3 cellular contexts compared by ENCODE assay signal in genomic region chr3:57949779-57950618, GRCh38.
TF ChIP-seq lines count a peak whose summit lies in the region.

No MANE protein-coding gene starts in this region.

TF ChIP-seq in A549, 52 proteins besides CTCF, POLR2A, EP300 and RAD21 (continues in another document):
- TF ChIP-seq USF2 (IDR thresholded peaks at IDR 0.05) (peak; percentile 49), KDM5A (IDR thresholded peaks at IDR 0.05) (no peak), MAX (IDR thresholded peaks at IDR 0.05) (peak; percentile 92), ZC3H11A (IDR thresholded peaks at IDR 0.05) (no peak), ELK1 (IDR thresholded peaks at IDR 0.05; ENCODE audit: low read depth, low read length) (no peak), HMGXB4 (CRISPR knock-in tag; IDR thresholded peaks at IDR 0.05; ENCODE audit: borderline replicate concordance) (no peak), EHF (CRISPR knock-in tag; IDR thresholded peaks at IDR 0.05) (no peak), ZNF302 (CRISPR knock-in tag; IDR thresholded peaks at IDR 0.05) (no peak), GATA3 (IDR thresholded peaks at IDR 0.05; ENCODE audit: borderline replicate concordance) (no peak), PBX3 (IDR thresholded peaks at IDR 0.05) (no peak), HEYL (CRISPR knock-in tag; IDR thresholded peaks at IDR 0.05) (no peak), FOSB (CRISPR knock-in tag; IDR thresholded peaks at IDR 0.05) (no peak), FOXS1 (CRISPR knock-in tag; IDR thresholded peaks at IDR 0.05) (no peak)

TF ChIP-seq in IMR-90, 13 proteins besides CTCF, POLR2A, EP300 and RAD21:
- TF ChIP-seq USF2 (IDR thresholded peaks at IDR 0.05; ENCODE audit: low read depth, low read length) (peak; percentile 78), MXI1 (IDR thresholded peaks at IDR 0.05; ENCODE audit: borderline replicate concordance, low read depth, low read length) (0 out of 2 replicates have a peak, but pooled peaks have one; percentile 34), BHLHE40 (IDR thresholded peaks at IDR 0.05; ENCODE audit: low read depth, low read length) (0 out of 2 replicates have a peak, but pooled peaks have one; percentile 40), FOS (IDR thresholded peaks at IDR 0.05; ENCODE audit: low read depth, low read length) (no peak)

TF ChIP-seq in HepG2, 621 proteins besides CTCF, POLR2A, EP300 and RAD21:
- TF ChIP-seq HNRNPL (IDR thresholded peaks at IDR 0.05; ENCODE audit: low read depth, low read length) (0 out of 2 replicates have a peak, but pooled peaks have one; percentile 57), HOXA7 (CRISPR knock-in tag; IDR thresholded peaks at IDR 0.05) (no peak), ZNF121 (CRISPR knock-in tag; IDR thresholded peaks at IDR 0.05) (peak; percentile 53; the same call in 1 of the 2 replicates), REST (IDR thresholded peaks at IDR 0.05; ENCODE audit: borderline replicate concordance in 1 of 2, low read depth in 1 of 2, low read length in 2 of 2) (0 out of 4 replicates have a peak, but pooled peaks of 1 of the 2 experiments have one; percentile 14), ZEB1 (IDR thresholded peaks at IDR 0.05; ENCODE audit: insufficient replicate concordance, low read depth) (no peak), MEIS2 (CRISPR knock-in tag; IDR thresholded peaks at IDR 0.05) (no peak), HBP1 (CRISPR knock-in tag; IDR thresholded peaks at IDR 0.05; ENCODE audit: low read depth) (no peak)
